ENCODE assay signal across 22 cellular contexts in the genomic region with DNA sequence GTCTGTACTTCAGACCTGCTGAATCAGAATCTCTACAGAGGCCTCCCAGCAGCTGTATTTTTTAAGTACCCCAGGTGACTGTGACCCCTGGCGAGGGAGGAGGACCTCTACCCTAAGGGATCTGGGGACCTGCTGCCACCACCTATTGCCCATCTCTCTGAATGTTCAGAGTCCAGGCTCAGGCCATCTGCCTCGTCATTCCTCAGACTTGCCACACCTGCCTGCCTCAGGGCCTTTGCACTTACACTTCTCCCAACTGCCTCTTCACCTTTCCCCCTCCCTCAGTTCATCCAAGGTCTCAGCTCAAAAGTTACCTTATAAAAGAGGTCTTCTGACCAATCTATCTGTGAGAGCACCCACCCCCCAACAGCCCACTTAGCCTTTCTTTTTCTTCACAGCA. TPM values are rescaled to one million over a fixed set of nuclear protein-coding genes. Genes with fewer than 3 reads are reported as not detected.
DNase-seq lines count a peak whose midpoint lies in the region; ATAC-seq and TF ChIP-seq lines count a peak whose summit lies in the region.
"Had no signal": no experiment of that assay in that cellular context is flagged by ENCODE, and none has a peak within 500 bp of the region (broad histone marks: within the 10 kb centered on the region; RNA-seq: fewer than 3 reads in every experiment).

No MANE protein-coding gene starts in this region.

- no peak overlapping the region for H3K14ac ChIP-seq in H9 (ENCODE audit: insufficient read depth, low read length)

- no peak overlapping the region for H3K4me3 ChIP-seq in naive thymus-derived CD4-positive, alpha-beta T cell (ENCODE audit: low read length)

- H2BK12ac ChIP-seq in H9 (ENCODE audit: insufficient read length, low read depth, low read length) = no peak overlapping the region

- POLR2A ChIA-PET in naive thymus-derived CD4-positive, alpha-beta T cell (lab: Charles Lee) = interaction anchor here (1.0 to 1.5 kb wide), 2 partner anchors 8 to 14 kb away, joined by 3 to 8 read pairs; no protein-coding TSS in a partner anchor

- no peak overlapping the region for H2AK5ac ChIP-seq in H9 (ENCODE audit: insufficient read length, low read length)

- peak overlapping the region; percentile 4 for H3K27ac Mint-ChIP-seq in activated CD8-positive, alpha-beta memory T cell treated with anti-CD3 and anti-CD28 coated beads, Interleukin-2, amount 10 ng/mL, durations not matched to agents 7 days and 5 days
- H3K27ac Mint-ChIP-seq in H9 = peak overlapping the region in 2 of 3 experiments; percentile 20 to 24; a peak in 1 of 7 replicates
- peak overlapping the region; percentile 63 for H3K27ac Mint-ChIP-seq in activated T-helper 17 cell treated with anti-CD3 and anti-CD28 coated beads, Interleukin-2, amount 50 U/mL, for 72 hours
- H3K27ac Mint-ChIP-seq in naive thymus-derived CD4-positive, alpha-beta T cell = peak overlapping the region in 6 of 9 donors; percentile 41 to 73 (median 53)
- H3K27ac Mint-ChIP-seq in stimulated activated effector memory CD8-positive, alpha-beta T cell treated with anti-CD3 and anti-CD28 coated beads, Interleukin-12 subunit alpha, Interleukin-12 subunit beta, amount 100 ng/mL, for 72 hours = no peak overlapping the region
- H3K27ac Mint-ChIP-seq: HFFc6 had no signal

- H4K91ac ChIP-seq in H9 (ENCODE audit: insufficient read length, low read depth, low read length) = no peak overlapping the region

- H2BK5ac ChIP-seq in H9 (ENCODE audit: insufficient read length, low read length) = no peak overlapping the region

- peaks cover 2% of the 10 kb centered on the region for H3K36me3 Mint-ChIP-seq in activated CD8-positive, alpha-beta memory T cell treated with anti-CD3 and anti-CD28 coated beads, Interleukin-2, amount 10 ng/mL, durations not matched to agents 7 days and 5 days
- H3K36me3 Mint-ChIP-seq in H9 (ENCODE audit: insufficient read depth in 1 of 3, low read depth in 3 of 3) = peaks cover under 1 to 3% (median 2%) of the 10 kb centered on the region in 3 experiments; a peak in 3 of 7 replicates
- H3K36me3 Mint-ChIP-seq in activated T-helper 17 cell treated with anti-CD3 and anti-CD28 coated beads, Interleukin-2, amount 50 U/mL, for 72 hours (ENCODE audit: low read depth) = no peaks in the 10 kb centered on the region
- peaks cover 0 to 7% (median under 1%) of the 10 kb centered on the region in 5 donors for H3K36me3 Mint-ChIP-seq in naive thymus-derived CD4-positive, alpha-beta T cell
- H3K36me3 Mint-ChIP-seq in stimulated activated effector memory CD8-positive, alpha-beta T cell treated with anti-CD3 and anti-CD28 coated beads, Interleukin-12 subunit alpha, Interleukin-12 subunit beta, amount 100 ng/mL, for 72 hours = no peaks in the 10 kb centered on the region

- no peak overlapping the region for H2AFZ ChIP-seq in H9 (ENCODE audit: low read length)

- no peak overlapping the region for H4K5ac ChIP-seq in H9 (ENCODE audit: insufficient read length, low read depth, low read length)

- no peaks in the 10 kb centered on the region for H3K23me2 ChIP-seq in H9 (ENCODE audit: insufficient read length, low read depth, low read length, poor library complexity, severe bottlenecking)

- no peak overlapping the region for H3K27ac ChIP-seq in H9 (ENCODE audit: insufficient read length, low read depth, low read length)
- no peak overlapping the region for H3K27ac ChIP-seq in naive thymus-derived CD4-positive, alpha-beta T cell (ENCODE audit: low read depth, low read length)
- H3K27ac ChIP-seq: 22Rv1, HL-60 had no signal

- no peak overlapping the region for H4K8ac ChIP-seq in H9 (replicated peaks; ENCODE audit: insufficient read length, low read depth, low read length)

- no peak for TF ChIP-seq CTCF in H9 (conservative IDR thresholded peaks at IDR 0.05)

- H3K4me3 Mint-ChIP-seq in activated CD8-positive, alpha-beta memory T cell treated with anti-CD3 and anti-CD28 coated beads, Interleukin-2, amount 10 ng/mL, durations not matched to agents 7 days and 5 days = no peak overlapping the region
- no peak overlapping the region for H3K4me3 Mint-ChIP-seq in H9
- H3K4me3 Mint-ChIP-seq in activated T-helper 17 cell treated with anti-CD3 and anti-CD28 coated beads, Interleukin-2, amount 50 U/mL, for 72 hours = no peak overlapping the region
- H3K4me3 Mint-ChIP-seq in naive thymus-derived CD4-positive, alpha-beta T cell = peak overlapping the region in 1 of 10 donors; percentile 22
- no peak overlapping the region for H3K4me3 Mint-ChIP-seq in stimulated activated effector memory CD8-positive, alpha-beta T cell treated with anti-CD3 and anti-CD28 coated beads, Interleukin-12 subunit alpha, Interleukin-12 subunit beta, amount 100 ng/mL, for 72 hours
- H3K4me3 Mint-ChIP-seq: HFFc6 had no signal

- H3K4me2 ChIP-seq in H9 (ENCODE audit: insufficient read depth, insufficient read length, low read length) = no peak overlapping the region

- intact Hi-C loops in naive thymus-derived CD4-positive, alpha-beta T cell (cut with micrococcal nuclease) = no loop called here

- no peaks in the 10 kb centered on the region for H3K9me3 ChIP-seq in H9 (ENCODE audit: control insufficient read depth, low read depth, low read length)
- no peaks in the 10 kb centered on the region for H3K9me3 ChIP-seq in naive thymus-derived CD4-positive, alpha-beta T cell (ENCODE audit: control insufficient read depth in 2 of 3, low read length in 3 of 3)

- no peak overlapping the region for H3K56ac ChIP-seq in H9 (ENCODE audit: insufficient read length, low read depth, low read length)

- no peak overlapping the region for H3K23ac ChIP-seq in H9 (ENCODE audit: insufficient read length, low read depth, low read length)

- H3K36me3 ChIP-seq in naive thymus-derived CD4-positive, alpha-beta T cell (ENCODE audit: control insufficient read depth in 2 of 3, insufficient read depth in 3 of 3, low read length in 3 of 3) = peaks cover 0 to 4% (median 0%) of the 10 kb centered on the region in 3 experiments

- H3K4me1 ChIP-seq in H9 (ENCODE audit: insufficient read depth, low read length) = no peaks in the 10 kb centered on the region
- peaks cover 0 to 28% of the 10 kb centered on the region in 2 donors for H3K4me1 ChIP-seq in naive thymus-derived CD4-positive, alpha-beta T cell (ENCODE audit: control insufficient read depth in 2 of 2, insufficient read depth in 2 of 2, low read length in 2 of 2)

- H3K27me3 Mint-ChIP-seq in activated CD8-positive, alpha-beta memory T cell treated with anti-CD3 and anti-CD28 coated beads, Interleukin-2, amount 10 ng/mL, durations not matched to agents 7 days and 5 days = no peaks in the 10 kb centered on the region
- no peaks in the 10 kb centered on the region for H3K27me3 Mint-ChIP-seq in H9 (ENCODE audit: low read depth)
- H3K27me3 Mint-ChIP-seq in activated T-helper 17 cell treated with anti-CD3 and anti-CD28 coated beads, Interleukin-2, amount 50 U/mL, for 72 hours = no peaks in the 10 kb centered on the region
- no peaks in the 10 kb centered on the region for H3K27me3 Mint-ChIP-seq in naive thymus-derived CD4-positive, alpha-beta T cell

- H3K9ac ChIP-seq in H9 (ENCODE audit: extremely low read depth, insufficient read length, low read length) = no peak overlapping the region

- H3K79me1 ChIP-seq in H9 (ENCODE audit: insufficient read depth, low read depth, low read length, poor library complexity, severe bottlenecking) = peaks cover 4% of the 10 kb centered on the region

- no peaks in the 10 kb centered on the region for H3K27me3 ChIP-seq in H9 (ENCODE audit: insufficient read depth, low read length)
- no peaks in the 10 kb centered on the region for H3K27me3 ChIP-seq in naive thymus-derived CD4-positive, alpha-beta T cell (ENCODE audit: control insufficient read depth in 2 of 2, insufficient read depth in 2 of 2, low read length in 2 of 2)

- no peaks in the 10 kb centered on the region for H4K20me1 ChIP-seq in H9 (ENCODE audit: control insufficient read depth, insufficient read depth, insufficient read length)

- WGBS in H9 (ENCODE audit: extremely low coverage, insufficient read length, low lambda C conversion rate) = no CpG with 5 or more reads among the region's 2 CpGs

- H3K4ac ChIP-seq in H9 (ENCODE audit: low read depth, low read length) = no peak overlapping the region

- H3T11ph ChIP-seq in H9 (ENCODE audit: low read length) = no peak overlapping the region

- ATAC-seq in activated CD8-positive, alpha-beta memory T cell treated with anti-CD3 and anti-CD28 coated beads, Interleukin-2, amount 10 ng/mL, durations not matched to agents 7 days and 5 days = no peak
- no peak for ATAC-seq in activated T-helper 17 cell treated with anti-CD3 and anti-CD28 coated beads, Interleukin-2, amount 50 U/mL, for 72 hours (replicated peaks)
- no peak for ATAC-seq in naive thymus-derived CD4-positive, alpha-beta T cell
- ATAC-seq in HG02938 (IDR thresholded peaks at IDR 0.05; ENCODE audit: unreplicated experiment) = no peak
- ATAC-seq in stimulated activated effector memory CD8-positive, alpha-beta T cell treated with anti-CD3 and anti-CD28 coated beads, Interleukin-12 subunit alpha, Interleukin-12 subunit beta, amount 100 ng/mL, for 72 hours = no peak
- ATAC-seq: Panc1 had no signal

- peaks cover 25% of the 10 kb centered on the region; the same call in 1 of the 2 replicates for H3K79me2 ChIP-seq in H9 (ENCODE audit: insufficient read depth, low read length)

- H3K18ac ChIP-seq in H9 (ENCODE audit: insufficient read length, low read depth, low read length) = no peak overlapping the region

- peaks cover 24% of the 10 kb centered on the region for H3K4me1 Mint-ChIP-seq in activated CD8-positive, alpha-beta memory T cell treated with anti-CD3 and anti-CD28 coated beads, Interleukin-2, amount 10 ng/mL, durations not matched to agents 7 days and 5 days
- peaks cover 45 to 50% of the 10 kb centered on the region in 2 experiments for H3K4me1 Mint-ChIP-seq in H9
- peaks cover 22% of the 10 kb centered on the region for H3K4me1 Mint-ChIP-seq in activated T-helper 17 cell treated with anti-CD3 and anti-CD28 coated beads, Interleukin-2, amount 50 U/mL, for 72 hours
- H3K4me1 Mint-ChIP-seq in naive thymus-derived CD4-positive, alpha-beta T cell = peaks cover 23 to 97% (median 84%) of the 10 kb centered on the region in 7 donors
- H3K4me1 Mint-ChIP-seq in stimulated activated effector memory CD8-positive, alpha-beta T cell treated with anti-CD3 and anti-CD28 coated beads, Interleukin-12 subunit alpha, Interleukin-12 subunit beta, amount 100 ng/mL, for 72 hours = peaks cover 40% of the 10 kb centered on the region

- no peak overlapping the region for H2BK120ac ChIP-seq in H9 (ENCODE audit: low read depth, low read length, poor library complexity, severe bottlenecking)

- CTCF ChIA-PET in activated CD8-positive, alpha-beta memory T cell treated with anti-CD3 and anti-CD28 coated beads, Interleukin-2, amount 10 ng/mL, durations not matched to agents 7 days and 5 days (lab: Charles Lee) = interaction anchor here (1.2 kb wide), 1 partner anchor 12 kb away, joined by 6 read pairs; no protein-coding TSS in a partner anchor
- CTCF ChIA-PET in naive thymus-derived CD4-positive, alpha-beta T cell (lab: Charles Lee) = interaction anchor here (1.6 kb wide), 1 partner anchor 11 kb away, joined by 3 read pairs; no protein-coding TSS in a partner anchor

- no peak overlapping the region for H2BK15ac ChIP-seq in H9 (ENCODE audit: low read depth, low read length)

- DNase-seq in activated CD8-positive, alpha-beta memory T cell treated with anti-CD3 and anti-CD28 coated beads, Interleukin-2, amount 10 ng/mL, durations not matched to agents 7 days and 5 days = no peak
- DNase-seq in activated CD8-positive, alpha-beta memory T cell treated with anti-CD3 and anti-CD28 coated beads, Interleukin-2, amount 50 U/mL, for 48 hours = no peak
- no peak for DNase-seq in H9
- no peak for DNase-seq in naive thymus-derived CD4-positive, alpha-beta T cell
- DNase-seq in stimulated activated effector memory CD8-positive, alpha-beta T cell treated with anti-CD3 and anti-CD28 coated beads, Interleukin-12 subunit alpha, Interleukin-12 subunit beta, amount 100 ng/mL, for 72 hours (ENCODE audit: low spot score in 2 of 2) = no peak
- DNase-seq in NCI-H2196 (lab: John Stamatoyannopoulos, UW; ENCODE audit: unreplicated experiment) = no peak
- DNase-seq: ACHN, C1 segment of cervical spinal cord, HFFc6, IMR-90, NCI-H1105, NCI-H146, NCI-H2029, NCI-H226, NCI-H510A treated with DMSO at 0.1 percent for 48 hours, NCI-H82, SIG-M5 had no signal

- no peaks in the 10 kb centered on the region for H3K9me3 Mint-ChIP-seq in activated CD8-positive, alpha-beta memory T cell treated with anti-CD3 and anti-CD28 coated beads, Interleukin-2, amount 10 ng/mL, durations not matched to agents 7 days and 5 days (ENCODE audit: low read depth)
- H3K9me3 Mint-ChIP-seq in H9 = no peaks in the 10 kb centered on the region
- H3K9me3 Mint-ChIP-seq in activated T-helper 17 cell treated with anti-CD3 and anti-CD28 coated beads, Interleukin-2, amount 50 U/mL, for 72 hours = no peaks in the 10 kb centered on the region
- no peaks in the 10 kb centered on the region for H3K9me3 Mint-ChIP-seq in naive thymus-derived CD4-positive, alpha-beta T cell
- no peaks in the 10 kb centered on the region for H3K9me3 Mint-ChIP-seq in stimulated activated effector memory CD8-positive, alpha-beta T cell treated with anti-CD3 and anti-CD28 coated beads, Interleukin-12 subunit alpha, Interleukin-12 subunit beta, amount 100 ng/mL, for 72 hours
- H3K9me3 Mint-ChIP-seq: HFFc6 had no signal

- no peak overlapping the region for H2BK20ac ChIP-seq in H9 (ENCODE audit: low read depth, low read length, poor library complexity, severe bottlenecking)

RNA-seq across cellular contexts. Expression of gene UXS1, which starts 21.5 kb away (rescaled TPM):
- 100 to 1,000 TPM in 1 of 2 experiments, 10 to 100 TPM in 1; 90.0 to 115 TPM for total RNA-seq in activated CD8-positive, alpha-beta memory T cell treated with anti-CD3 and anti-CD28 coated beads, Interleukin-2, amount 10 ng/mL, durations not matched to agents 7 days and 5 days
- 46.3 and 48.4 TPM in 2 replicates for total RNA-seq in H9 (2021)
- 100 to 1,000 TPM in 1 of 2 donors, 10 to 100 TPM in 1; 62.0 to 105 TPM for total RNA-seq in activated T-helper 17 cell treated with anti-CD3 and anti-CD28 coated beads, Interleukin-2, amount 50 U/mL, for 72 hours
- 100 to 1,000 TPM in 2 of 5 experiments, 10 to 100 TPM in 3; 52.3 to 185 (median 93.3) TPM for total RNA-seq in naive thymus-derived CD4-positive, alpha-beta T cell
- 100 to 1,000 TPM in 1 of 2 donors, 10 to 100 TPM in 1; 74.2 to 108 TPM for polyA plus RNA-seq in naive thymus-derived CD4-positive, alpha-beta T cell
